Comparison of ENCODE assay signal across 32 cellular contexts in genomic region chr2:100241236-100241635, GRCh38.
"Had no signal": no experiment of that assay in that cellular context is flagged by ENCODE, and none has a peak within 500 bp of the region (broad histone marks: within the 10 kb centered on the region; RNA-seq: fewer than 3 reads in every experiment).

No MANE protein-coding gene starts in this region.

- H3K27me3 ChIP-seq: adrenal gland, body of pancreas, colonic mucosa, esophagus muscularis mucosa had no signal

- H3K4me1 ChIP-seq: adrenal gland, body of pancreas, colonic mucosa had no signal

- H3K4me3 ChIP-seq: adrenal gland, body of pancreas, colonic mucosa, esophagus muscularis mucosa had no signal

- H3K27ac ChIP-seq: adrenal gland, body of pancreas, colonic mucosa, esophagus muscularis mucosa had no signal

- H3K4me1 Mint-ChIP-seq: activated CD4-positive, alpha-beta memory T cell treated with anti-CD3 and anti-CD28 coated beads, Interleukin-2, amount 10 ng/mL, durations not matched to agents 7 days and 5 days; activated CD4-positive, alpha-beta T cell treated with anti-CD3 and anti-CD28 coated beads, Interleukin-2, amount 10 ng/mL, durations not matched to agents 7 days and 5 days; activated naive CD4-positive, alpha-beta T cell treated with anti-CD3 and anti-CD28 coated beads, Interleukin-2, amount 50 U/mL, for 24 hours; activated naive CD8-positive, alpha-beta T cell treated with anti-CD3 and anti-CD28 coated beads for 36 hours had no signal

- ATAC-seq: activated naive CD8-positive, alpha-beta T cell treated with anti-CD3 and anti-CD28 coated beads, Interleukin-2, amount 50 U/mL, for 24 hours; body of pancreas; effector memory CD8-positive, alpha-beta T cell; T-helper 17 cell had no signal

- H3K27ac Mint-ChIP-seq: activated CD4-positive, alpha-beta memory T cell treated with anti-CD3 and anti-CD28 coated beads, Interleukin-2, amount 10 ng/mL, durations not matched to agents 7 days and 5 days; activated CD4-positive, alpha-beta T cell treated with anti-CD3 and anti-CD28 coated beads, Interleukin-2, amount 10 ng/mL, durations not matched to agents 7 days and 5 days; activated naive CD4-positive, alpha-beta T cell treated with anti-CD3 and anti-CD28 coated beads for 36 hours; activated naive CD4-positive, alpha-beta T cell treated with anti-CD3 and anti-CD28 coated beads, Interleukin-2, amount 50 U/mL, for 24 hours; activated naive CD8-positive, alpha-beta T cell treated with anti-CD3 and anti-CD28 coated beads for 36 hours; activated naive CD8-positive, alpha-beta T cell treated with anti-CD3 and anti-CD28 coated beads, Interleukin-2, amount 50 U/mL, for 24 hours; activated T-helper 1 cell treated with anti-CD3 and anti-CD28 coated beads, Interleukin-12 subunit alpha, Interleukin-12 subunit beta, Interleukin-2, Interleukin-4 antibody, amounts not matched to agents 30 ng/mL and 10 ng/mL and 1 ng/mL, durations not matched to agents 14 hours and 24 hours and 36 hours; activated T-helper 2 cell treated with anti-CD3 and anti-CD28 coated beads, Interferon-gamma antibody, Interleukin-2, Interleukin-4, amounts not matched to agents 10 μg/mL and 5 μg/mL and 100 μg/mL, durations not matched to agents 14 hours and 24 hours and 36 hours; effector memory CD8-positive, alpha-beta T cell; T-helper 2 cell treated with Interferon-gamma antibody and Interleukin-4, amounts not matched to agents 5 μg/mL and 100 μg/mL, for 36 hours had no signal

- H3K9me3 ChIP-seq: adrenal gland, body of pancreas, colonic mucosa, esophagus muscularis mucosa had no signal

- H3K9me3 Mint-ChIP-seq: activated CD4-positive, alpha-beta memory T cell treated with anti-CD3 and anti-CD28 coated beads, Interleukin-2, amount 10 ng/mL, durations not matched to agents 7 days and 5 days; activated CD4-positive, alpha-beta T cell treated with anti-CD3 and anti-CD28 coated beads, Interleukin-2, amount 10 ng/mL, durations not matched to agents 7 days and 5 days; activated naive CD4-positive, alpha-beta T cell treated with anti-CD3 and anti-CD28 coated beads for 36 hours; activated naive CD4-positive, alpha-beta T cell treated with anti-CD3 and anti-CD28 coated beads, Interleukin-2, amount 50 U/mL, for 24 hours; activated naive CD8-positive, alpha-beta T cell treated with anti-CD3 and anti-CD28 coated beads for 36 hours; activated naive CD8-positive, alpha-beta T cell treated with anti-CD3 and anti-CD28 coated beads, Interleukin-2, amount 50 U/mL, for 24 hours; activated T-helper 1 cell treated with anti-CD3 and anti-CD28 coated beads, Interleukin-12 subunit alpha, Interleukin-12 subunit beta, Interleukin-2, Interleukin-4 antibody, amounts not matched to agents 30 ng/mL and 10 ng/mL and 1 ng/mL, durations not matched to agents 14 hours and 24 hours and 36 hours; activated T-helper 2 cell treated with anti-CD3 and anti-CD28 coated beads, Interferon-gamma antibody, Interleukin-2, Interleukin-4, amounts not matched to agents 10 μg/mL and 5 μg/mL and 100 μg/mL, durations not matched to agents 14 hours and 24 hours and 36 hours; effector memory CD8-positive, alpha-beta T cell; T-helper 2 cell treated with Interferon-gamma antibody and Interleukin-4, amounts not matched to agents 5 μg/mL and 100 μg/mL, for 36 hours had no signal

- DNase-seq: activated CD4-positive, alpha-beta memory T cell treated with anti-CD3 and anti-CD28 coated beads, Interleukin-2, amount 10 ng/mL, durations not matched to agents 7 days and 5 days; activated CD4-positive, alpha-beta T cell treated with anti-CD3 and anti-CD28 coated beads for 4 hours; activated CD4-positive, alpha-beta T cell treated with anti-CD3 and anti-CD28 coated beads, Interleukin-2, amount 10 ng/mL, durations not matched to agents 7 days and 5 days; activated CD4-positive, alpha-beta T cell treated with anti-CD3 and anti-CD28 coated beads, Interleukin-2, amount 50 U/mL, for 4 hours; activated CD4-positive, CD25-positive, alpha-beta regulatory T cell; activated CD4-positive, CD25-positive, alpha-beta regulatory T cell treated with anti-CD3 and anti-CD28 coated beads, Interleukin-2, amount 50 U/mL, for 72 hours; activated effector memory CD4-positive, alpha-beta T cell treated with anti-CD3 and anti-CD28 coated beads, Interleukin-2, amount 50 U/mL, for 16 hours; activated naive CD4-positive, alpha-beta T cell treated with anti-CD3 and anti-CD28 coated beads for 36 hours; activated naive CD8-positive, alpha-beta T cell treated with anti-CD3 and anti-CD28 coated beads for 36 hours; activated naive CD8-positive, alpha-beta T cell treated with anti-CD3 and anti-CD28 coated beads, Interleukin-2, amount 50 U/mL, for 24 hours; activated T-cell treated with anti-CD3 and anti-CD28 coated beads, Interleukin-2, amount 50 U/mL, for 1 hour; amygdala; aorta; body of pancreas; central memory CD4-positive, alpha-beta T cell; cerebellar nuclear complex; colonic mucosa; dermis blood vessel endothelial cell; effector CD4-positive, alpha-beta T cell; effector memory CD8-positive, alpha-beta T cell; erythroblast; foreskin melanocyte; head of caudate nucleus; T-helper 1 cell; T-helper 17 cell; T1000 had no signal

- H3K27me3 Mint-ChIP-seq: activated CD4-positive, alpha-beta memory T cell treated with anti-CD3 and anti-CD28 coated beads, Interleukin-2, amount 10 ng/mL, durations not matched to agents 7 days and 5 days; activated naive CD4-positive, alpha-beta T cell treated with anti-CD3 and anti-CD28 coated beads, Interleukin-2, amount 50 U/mL, for 24 hours; activated naive CD8-positive, alpha-beta T cell treated with anti-CD3 and anti-CD28 coated beads for 36 hours had no signal

- H3K36me3 Mint-ChIP-seq: activated naive CD4-positive, alpha-beta T cell treated with anti-CD3 and anti-CD28 coated beads, Interleukin-2, amount 50 U/mL, for 24 hours; activated naive CD8-positive, alpha-beta T cell treated with anti-CD3 and anti-CD28 coated beads for 36 hours had no signal

- H3K36me3 ChIP-seq: adrenal gland, colonic mucosa, esophagus muscularis mucosa had no signal

- H3K4me3 Mint-ChIP-seq: activated CD4-positive, alpha-beta memory T cell treated with anti-CD3 and anti-CD28 coated beads, Interleukin-2, amount 10 ng/mL, durations not matched to agents 7 days and 5 days; activated CD4-positive, alpha-beta T cell treated with anti-CD3 and anti-CD28 coated beads, Interleukin-2, amount 10 ng/mL, durations not matched to agents 7 days and 5 days; activated naive CD4-positive, alpha-beta T cell treated with anti-CD3 and anti-CD28 coated beads for 36 hours; activated naive CD4-positive, alpha-beta T cell treated with anti-CD3 and anti-CD28 coated beads, Interleukin-2, amount 50 U/mL, for 24 hours; activated naive CD8-positive, alpha-beta T cell treated with anti-CD3 and anti-CD28 coated beads for 36 hours; activated naive CD8-positive, alpha-beta T cell treated with anti-CD3 and anti-CD28 coated beads, Interleukin-2, amount 50 U/mL, for 24 hours; activated T-helper 1 cell treated with anti-CD3 and anti-CD28 coated beads, Interleukin-12 subunit alpha, Interleukin-12 subunit beta, Interleukin-2, Interleukin-4 antibody, amounts not matched to agents 30 ng/mL and 10 ng/mL and 1 ng/mL, durations not matched to agents 14 hours and 24 hours and 36 hours; effector memory CD8-positive, alpha-beta T cell; T-helper 17 cell; T-helper 2 cell treated with Interferon-gamma antibody and Interleukin-4, amounts not matched to agents 5 μg/mL and 100 μg/mL, for 36 hours had no signal
